8 cellular contexts compared by ENCODE assay signal in genomic region chr15:67144609-67145306, GRCh38.
A peak's percentile ranks its signal among the peaks of the same experiment; 100 is the strongest.
DNase-seq lines count a peak whose midpoint lies in the region; ATAC-seq and TF ChIP-seq lines count a peak whose summit lies in the region.

No MANE protein-coding gene starts in this region.

- H3K9me3 ChIP-seq in SK-N-SH: no peaks in the 10 kb centered on the region
- H3K9me3 ChIP-seq in SJSA1 (replicated peaks): no peaks in the 10 kb centered on the region
- no peaks in the 10 kb centered on the region for H3K9me3 ChIP-seq in smooth muscle cell (replicated peaks; ENCODE audit: low read depth)

- H3K4me1 ChIP-seq in SK-N-SH (ENCODE audit: control insufficient read depth in 1 of 2, insufficient read depth in 2 of 2, low read depth in 1 of 2, low read length in 1 of 2) (peaks cover 47 to 77% of the 10 kb centered on the region in 2 experiments), SJSA1 (replicated peaks) (peaks cover 83% of the 10 kb centered on the region), smooth muscle cell (ENCODE audit: low read depth) (peaks cover 77% of the 10 kb centered on the region)

- H3F3A ChIP-seq in SK-N-SH (replicated peaks; ENCODE audit: insufficient read depth) (peaks cover 71% of the 10 kb centered on the region), smooth muscle cell (ENCODE audit: low read depth) (peaks cover 55% of the 10 kb centered on the region)

- no peaks in the 10 kb centered on the region for H3K27me3 ChIP-seq in SK-N-SH (ENCODE audit: insufficient read depth)
- no peaks in the 10 kb centered on the region for H3K27me3 ChIP-seq in SJSA1 (replicated peaks)
- H3K27me3 ChIP-seq in smooth muscle cell (ENCODE audit: low read depth): no peaks in the 10 kb centered on the region

- 0 out of 2 replicates have a peak overlapping the region, but pooled peaks have one; percentile 17 for H3K4me2 ChIP-seq in SK-N-SH
- peak overlapping the region; percentile 45 for H3K4me2 ChIP-seq in smooth muscle cell

- H3K9me2 ChIP-seq in SK-N-SH: no peaks in the 10 kb centered on the region

- H3K9ac ChIP-seq in SK-N-SH (peak overlapping the region; percentile 28; the same call in 1 of the 2 replicates), smooth muscle cell (ENCODE audit: low read depth) (peak overlapping the region; percentile 88)

- CTCF ChIA-PET in SK-N-SH (lab: Yijun Ruan, JAX): interaction anchor here (1.0 kb wide), 1 partner anchor 21 kb away, joined by 3 read pairs; no protein-coding TSS in a partner anchor

- WGBS in SK-N-SH (ENCODE audit: low lambda C conversion rate): 62% methylated on average over 6 of the region's 7 CpGs
- 6% methylated on average over 7 of the region's 7 CpGs for WGBS in smooth muscle cell (ENCODE audit: low lambda C conversion rate)

- POLR2A ChIA-PET in SK-N-SH (lab: Yijun Ruan, JAX): no interaction called here

- no peak overlapping the region for H2AFZ ChIP-seq in SK-N-SH (ENCODE audit: low read depth)
- H2AFZ ChIP-seq in smooth muscle cell (ENCODE audit: low read depth): no peak overlapping the region

- no peaks in the 10 kb centered on the region for H3K36me3 ChIP-seq in SK-N-SH (replicated peaks in 1 of 2; ENCODE audit: control insufficient read depth in 1 of 2, insufficient read depth in 2 of 2, low read length in 1 of 2)
- no peaks in the 10 kb centered on the region; the same call in 1 of the 2 replicates for H3K36me3 ChIP-seq in SJSA1
- H3K36me3 ChIP-seq in smooth muscle cell (ENCODE audit: low read depth): no peaks in the 10 kb centered on the region

- no peak for TF ChIP-seq CTCF in SK-N-SH (IDR thresholded peaks at IDR 0.05)
- TF ChIP-seq CTCF in smooth muscle cell (IDR thresholded peaks at IDR 0.05; ENCODE audit: borderline replicate concordance, insufficient read depth, poor library complexity, severe bottlenecking): no peak

- ATAC-seq in SK-N-SH treated with all-trans-retinoic acid at 6 μM for 48 hours (no peak), GM21390 (IDR thresholded peaks at IDR 0.05; ENCODE audit: unreplicated experiment) (no peak)

- no peak for TF ChIP-seq RAD21 in SK-N-SH (IDR thresholded peaks at IDR 0.05; ENCODE audit: low read length)

- H3K4me3 ChIP-seq in SK-N-SH (ENCODE audit: low read depth in 2 of 2, low read length in 1 of 2) (no peak overlapping the region), SJSA1 (no peak overlapping the region), smooth muscle cell (no peak overlapping the region)

- TF ChIP-seq EP300 in SK-N-SH (IDR thresholded peaks at IDR 0.05; ENCODE audit: borderline replicate concordance in 1 of 2, low read depth in 1 of 2, low read length in 1 of 2): no peak

- H4K20me1 ChIP-seq in SK-N-SH (ENCODE audit: insufficient read depth) (no peaks in the 10 kb centered on the region), smooth muscle cell (ENCODE audit: low read depth) (no peaks in the 10 kb centered on the region)

- H3K27ac ChIP-seq in SK-N-SH (ENCODE audit: low read depth in 2 of 2, low read length in 1 of 2) (peak overlapping the region in 1 of 2 experiments; percentile 99; a peak in 2 of 4 replicates), SJSA1 (peak overlapping the region; percentile 82), smooth muscle cell (ENCODE audit: low read depth) (peak overlapping the region; percentile 99)

- H3K79me2 ChIP-seq in SK-N-SH (ENCODE audit: insufficient read depth): peaks cover 89% of the 10 kb centered on the region
- peaks cover 63% of the 10 kb centered on the region for H3K79me2 ChIP-seq in smooth muscle cell (ENCODE audit: low read depth)

- DNase-seq in SK-N-SH: no peak
- DNase-seq in SJSA1 (ENCODE audit: low read depth in 1 of 2, low spot score in 2 of 2): peak; percentile 79 to 81
- DNase-seq in fibroblast of peridontal ligament (ENCODE audit: extremely low read depth): peak; percentile 65
- DNase-seq in smooth muscle cell (lab: John Stamatoyannopoulos, UW; ENCODE audit: unreplicated experiment): no peak
- no peak for DNase-seq in amniotic stem cell (lab: John Stamatoyannopoulos, UW)
- no peak for DNase-seq in NCI-H524 (lab: John Stamatoyannopoulos, UW)

TF ChIP-seq in SK-N-SH, 30 proteins besides CTCF, POLR2A, EP300 and RAD21:
- no peak for TF ChIP-seq SMC3 (IDR thresholded peaks at IDR 0.05; ENCODE audit: low read depth, low read length)
- no peak for TF ChIP-seq GATA2 (CRISPR knock-in tag; IDR thresholded peaks at IDR 0.05)
- no peak for TF ChIP-seq RCOR1 (IDR thresholded peaks at IDR 0.05; ENCODE audit: low read length)
- TF ChIP-seq TCF12 (IDR thresholded peaks at IDR 0.05): no peak
- no peak for TF ChIP-seq EZH2phosphoT487 (IDR thresholded peaks at IDR 0.05; ENCODE audit: borderline replicate concordance, low read depth)
- TF ChIP-seq MXI1 (IDR thresholded peaks at IDR 0.05; ENCODE audit: low read depth, low read length): no peak
- TF ChIP-seq YY1 (IDR thresholded peaks at IDR 0.05; ENCODE audit: low read depth): no peak
- TF ChIP-seq TAF1 (IDR thresholded peaks at IDR 0.05; ENCODE audit: borderline replicate concordance, low read depth, low read length): no peak
- TF ChIP-seq TEAD4 (IDR thresholded peaks at IDR 0.05; ENCODE audit: borderline replicate concordance, insufficient read depth): no peak
- TF ChIP-seq SIN3A (IDR thresholded peaks at IDR 0.05; ENCODE audit: borderline replicate concordance, low read depth, low read length): no peak
- TF ChIP-seq, protein P1, sequence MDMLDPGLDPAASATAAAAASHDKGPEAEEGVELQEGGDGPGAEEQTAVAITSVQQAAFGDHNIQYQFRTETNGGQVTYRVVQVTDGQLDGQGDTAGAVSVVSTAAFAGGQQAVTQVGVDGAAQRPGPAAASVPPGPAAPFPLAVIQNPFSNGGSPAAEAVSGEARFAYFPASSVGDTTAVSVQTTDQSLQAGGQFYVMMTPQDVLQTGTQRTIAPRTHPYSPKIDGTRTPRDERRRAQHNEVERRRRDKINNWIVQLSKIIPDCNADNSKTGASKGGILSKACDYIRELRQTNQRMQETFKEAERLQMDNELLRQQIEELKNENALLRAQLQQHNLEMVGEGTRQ (IDR thresholded peaks at IDR 0.05; ENCODE audit: borderline replicate concordance, low read depth, low read length): no peak
- TF ChIP-seq GABPA (IDR thresholded peaks at IDR 0.05; ENCODE audit: low read depth): no peak
- no peak for TF ChIP-seq FOXJ3 (CRISPR knock-in tag; IDR thresholded peaks at IDR 0.05)

TF ChIP-seq in SK-N-SH treated with all-trans-retinoic acid at 6 μM for 48 hours, 23 proteins besides CTCF, POLR2A, EP300 and RAD21 (continues in another document):
- TF ChIP-seq TOX (CRISPR knock-in tag; IDR thresholded peaks at IDR 0.05; ENCODE audit: borderline replicate concordance) (no peak), CSDC2 (CRISPR knock-in tag; IDR thresholded peaks at IDR 0.05) (no peak), TSHZ2 (CRISPR knock-in tag; IDR thresholded peaks at IDR 0.05) (no peak), ZFP30 (CRISPR knock-in tag; IDR thresholded peaks at IDR 0.05) (no peak), RARB (CRISPR knock-in tag; IDR thresholded peaks at IDR 0.05) (no peak), BACH2 (CRISPR knock-in tag; IDR thresholded peaks at IDR 0.05; ENCODE audit: borderline replicate concordance) (no peak), ZC3H10 (CRISPR knock-in tag; IDR thresholded peaks at IDR 0.05) (no peak), ZNF8 (CRISPR knock-in tag; IDR thresholded peaks at IDR 0.05) (no peak), TCF4 (CRISPR knock-in tag; IDR thresholded peaks at IDR 0.05; ENCODE audit: borderline replicate concordance) (no peak)
- TF ChIP-seq, protein P2, sequence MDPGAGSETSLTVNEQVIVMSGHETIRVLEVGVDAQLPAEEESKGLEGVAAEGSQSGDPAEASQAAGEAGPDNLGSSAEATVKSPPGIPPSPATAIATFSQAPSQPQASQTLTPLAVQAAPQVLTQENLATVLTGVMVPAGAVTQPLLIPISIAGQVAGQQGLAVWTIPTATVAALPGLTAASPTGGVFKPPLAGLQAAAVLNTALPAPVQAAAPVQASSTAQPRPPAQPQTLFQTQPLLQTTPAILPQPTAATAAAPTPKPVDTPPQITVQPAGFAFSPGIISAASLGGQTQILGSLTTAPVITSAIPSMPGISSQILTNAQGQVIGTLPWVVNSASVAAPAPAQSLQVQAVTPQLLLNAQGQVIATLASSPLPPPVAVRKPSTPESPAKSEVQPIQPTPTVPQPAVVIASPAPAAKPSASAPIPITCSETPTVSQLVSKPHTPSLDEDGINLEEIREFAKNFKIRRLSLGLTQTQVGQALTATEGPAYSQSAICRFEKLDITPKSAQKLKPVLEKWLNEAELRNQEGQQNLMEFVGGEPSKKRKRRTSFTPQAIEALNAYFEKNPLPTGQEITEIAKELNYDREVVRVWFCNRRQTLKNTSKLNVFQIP (CRISPR knock-in tag; IDR thresholded peaks at IDR 0.05; ENCODE audit: borderline replicate concordance, low read depth): no peak

Comparison
In these comparisons a context has a peak if more than half of its experiments do, and no peak if none do; other contexts are left out.
1. DNase-seq: peak in SJSA1 (2 of 2) and fibroblast of peridontal ligament (single experiment); none in SK-N-SH (single experiment), smooth muscle cell (single experiment), amniotic stem cell (single experiment) and NCI-H524 (0 of 2).